In genomic region chr17:77322534-77323412, GRCh38 we compare ENCODE assay signal across 8 cellular contexts.
DNase-seq lines count a peak whose midpoint lies in the region; ATAC-seq and TF ChIP-seq lines count a peak whose summit lies in the region.

No MANE protein-coding gene starts in this region.

- intact Hi-C loops in right lobe of liver (cut with DNase I) (no loop called here), tibial artery (cut with DNase I; ENCODE audit: low total_unique reads) (no loop called here)

- peaks cover 85% of the 10 kb centered on the region for H3K4me1 Mint-ChIP-seq in chondrocyte (ENCODE audit: low read depth)

- 20% methylated on average over 6 of the region's 31 CpGs for WGBS in right lobe of liver (ENCODE audit: insufficient coverage, low coverage, low lambda C conversion rate, missing lambda C conversion rate)

- H3K27me3 Mint-ChIP-seq in chondrocyte (ENCODE audit: low read depth), result no peaks in the 10 kb centered on the region

- peak; percentile 52 for TF ChIP-seq POLR2A in GM18951 (IDR thresholded peaks at IDR 0.05; ENCODE audit: extremely low read depth, insufficient read depth, insufficient read length)
- TF ChIP-seq POLR2A in right lobe of liver (IDR thresholded peaks at IDR 0.05), result peak; percentile 33

- H3K36me3 Mint-ChIP-seq in chondrocyte (ENCODE audit: low read depth), result no peaks in the 10 kb centered on the region

- H3K36me3 ChIP-seq in right lobe of liver (no peaks in the 10 kb centered on the region), tibial artery (peaks cover 0 to 4% (median 0%) of the 10 kb centered on the region in 3 donors)

- TF ChIP-seq CTCF in chondrocyte (IDR thresholded peaks at IDR 0.05) (no peak), right lobe of liver (IDR thresholded peaks at IDR 0.05) (no peak), tibial artery (IDR thresholded peaks at IDR 0.05) (no peak)

- in situ Hi-C loops in GM18951 (cut with MboI; ENCODE audit: low sequenced_read_pairs, unreplicated experiment), result loop anchor here (10.0 kb wide), 1 partner anchor 172 kb away; no protein-coding TSS in a partner anchor

- H3K27me3 ChIP-seq in right lobe of liver, result no peaks in the 10 kb centered on the region
- H3K27me3 ChIP-seq in tibial artery, result no peaks in the 10 kb centered on the region

- no peak overlapping the region for H3K4me3 ChIP-seq in right lobe of liver
- peak overlapping the region; percentile 58 for H3K4me3 ChIP-seq in tibial artery

- peak overlapping the region; percentile 93 for H3K4me3 Mint-ChIP-seq in chondrocyte (ENCODE audit: unreplicated experiment)

- ATAC-seq in right lobe of liver (peak; percentile 2 to 57 (median 28)), HG03097 (IDR thresholded peaks at IDR 0.05; ENCODE audit: low FRiP score, unreplicated experiment) (no peak), GM19395 (IDR thresholded peaks at IDR 0.05; ENCODE audit: unreplicated experiment) (no peak)

- H3K4me1 ChIP-seq in right lobe of liver, result peaks cover 0 to 41% (median 24%) of the 10 kb centered on the region in 4 donors
- peaks cover 24 to 76% (median 61%) of the 10 kb centered on the region in 4 donors for H3K4me1 ChIP-seq in tibial artery

- H3K27ac ChIP-seq in right lobe of liver, result peak overlapping the region; percentile 84 to 95 (median 95)
- H3K27ac ChIP-seq in tibial artery, result peak overlapping the region; percentile 90 to 92

- peak; percentile 51 for DNase-seq in NAMALWA (ENCODE audit: low spot score)
- DNase-seq in chondrocyte (ENCODE audit: low spot score), result peak; percentile 98
- DNase-seq in right lobe of liver, result peak; percentile 62 to 81 (median 62)
- peak; percentile 95 to 98 for DNase-seq in tibial artery
- DNase-seq in KG1 (lab: John Stamatoyannopoulos, UW), result no peak

- H3K9me3 Mint-ChIP-seq in chondrocyte (ENCODE audit: low read depth), result no peaks in the 10 kb centered on the region

- H3K9me3 ChIP-seq in right lobe of liver (no peaks in the 10 kb centered on the region), tibial artery (no peaks in the 10 kb centered on the region)

- peak overlapping the region; percentile 100 for H3K27ac Mint-ChIP-seq in chondrocyte (ENCODE audit: unreplicated experiment)

Comparison
In these comparisons a context has a peak if more than half of its experiments do, and no peak if none do; other contexts are left out.
1. ATAC-seq: peak in right lobe of liver (4 of 4); none in HG03097 (single experiment) and GM19395 (single experiment).
2. H3K4me3 ChIP-seq: peak in tibial artery (2 of 2); none in right lobe of liver (0 of 3).